1 cellular context compared by ENCODE assay signal in the genomic region with DNA sequence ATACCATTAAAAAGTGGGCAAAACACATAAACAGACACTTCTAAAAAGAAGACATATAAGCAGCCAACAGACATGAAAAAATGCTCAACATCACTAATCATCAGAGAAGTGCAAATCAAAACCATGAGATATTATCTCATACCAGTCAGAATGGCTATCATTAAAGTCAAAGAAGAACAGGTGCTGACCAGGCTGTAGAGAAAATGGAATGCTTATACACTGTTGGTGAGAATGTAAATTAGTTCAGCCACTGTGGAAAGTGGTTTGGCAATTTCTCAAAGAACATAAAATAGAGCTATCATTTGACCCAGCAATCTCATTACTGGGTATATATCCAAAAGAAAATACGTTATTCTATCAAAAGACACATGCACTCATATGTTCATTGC.
TF ChIP-seq lines count a peak whose summit lies in the region.

No MANE protein-coding gene starts in this region.

TF ChIP-seq in K562, 482 proteins besides CTCF, POLR2A, EP300 and RAD21 (continued from another document):
- TF ChIP-seq, protein P1, sequence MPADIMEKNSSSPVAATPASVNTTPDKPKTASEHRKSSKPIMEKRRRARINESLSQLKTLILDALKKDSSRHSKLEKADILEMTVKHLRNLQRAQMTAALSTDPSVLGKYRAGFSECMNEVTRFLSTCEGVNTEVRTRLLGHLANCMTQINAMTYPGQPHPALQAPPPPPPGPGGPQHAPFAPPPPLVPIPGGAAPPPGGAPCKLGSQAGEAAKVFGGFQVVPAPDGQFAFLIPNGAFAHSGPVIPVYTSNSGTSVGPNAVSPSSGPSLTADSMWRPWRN (IDR thresholded peaks at IDR 0.05; ENCODE audit: low read depth) = no peak
